ENCODE assay signal across 11 cellular contexts in the genomic region with DNA sequence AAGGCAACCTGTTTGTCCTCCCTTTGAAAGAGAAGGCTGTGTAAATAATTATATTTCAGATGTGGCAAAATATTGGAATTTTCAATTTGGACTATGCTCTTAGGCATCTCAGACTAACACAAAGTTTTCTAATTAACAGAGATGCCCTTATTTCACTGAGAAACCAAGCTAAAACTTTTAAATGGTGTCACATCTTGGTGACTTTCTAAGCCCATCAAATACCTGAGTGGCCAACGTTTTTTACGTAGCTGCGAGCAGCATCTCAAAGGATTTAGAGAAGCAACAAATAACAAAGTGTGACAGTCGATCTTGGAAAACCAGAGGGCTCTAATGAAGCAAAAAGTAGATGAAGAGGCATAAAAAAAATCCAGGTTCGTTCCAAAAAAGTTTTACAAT. TPM values are rescaled to one million over a fixed set of nuclear protein-coding genes. Genes with fewer than 3 reads are reported as not detected.
DNase-seq lines count a peak whose midpoint lies in the region; ATAC-seq and TF ChIP-seq lines count a peak whose summit lies in the region.
"Had no signal": no experiment of that assay in that cellular context is flagged by ENCODE, and none has a peak within 500 bp of the region (broad histone marks: within the 10 kb centered on the region; RNA-seq: fewer than 3 reads in every experiment).

No MANE protein-coding gene starts in this region.

- H3K4me1 Mint-ChIP-seq in GM23338, result peaks cover 54% of the 10 kb centered on the region
- H3K4me1 Mint-ChIP-seq in T-cell, result peaks cover 32 to 38% (median 37%) of the 10 kb centered on the region in 3 donors

- peak; percentile 52 for DNase-seq in GM23338 (ENCODE audit: low spot score)
- no peak for DNase-seq in T-cell
- no peak for DNase-seq in MV-4-11 (lab: John Stamatoyannopoulos, UW)
- no peak for DNase-seq in NCI-H2081 (lab: John Stamatoyannopoulos, UW)
- no peak for DNase-seq in D341Med (ENCODE audit: low spot score)
- DNase-seq: NCI-H1092 treated with DMSO at 0.1 percent for 48 hours; SHP77; stimulated activated CD4-positive, alpha-beta T cell treated with anti-CD3 and anti-CD28 coated beads, Interleukin-2, amount 100 ng/mL, for 48 hours had no signal

- H2AFZ ChIP-seq in GM23338, result no peak overlapping the region

- peak overlapping the region; percentile 66 for H3K4me3 ChIP-seq in GM23338
- H3K4me3 ChIP-seq in iPS-11a (ENCODE audit: low read depth, low read length), result peak overlapping the region; percentile 60
- H3K4me3 ChIP-seq in skeletal muscle tissue (ENCODE audit: low read length in 3 of 3), result peak overlapping the region; percentile 75 to 89 (median 86)

- no peak for TF ChIP-seq CTCF in GM23338 (conservative IDR thresholded peaks at IDR 0.05; ENCODE audit: low read depth in 2 of 2)

- H3K36me3 ChIP-seq in GM23338 (ENCODE audit: insufficient read depth) (no peaks in the 10 kb centered on the region), skeletal muscle tissue (ENCODE audit: control insufficient read depth in 3 of 3, insufficient read depth in 3 of 3, low read length in 3 of 3) (no peaks in the 10 kb centered on the region)

- H3F3A ChIP-seq in GM23338 (replicated peaks; ENCODE audit: low read depth), result peaks cover 24% of the 10 kb centered on the region

- H3K9me3 ChIP-seq in skeletal muscle tissue (ENCODE audit: control insufficient read depth in 3 of 3, low read length in 3 of 3), result no peaks in the 10 kb centered on the region

- H3K4me1 ChIP-seq in GM23338 (ENCODE audit: insufficient read depth) (peaks cover 56% of the 10 kb centered on the region), skeletal muscle tissue (ENCODE audit: control insufficient read depth in 3 of 3, insufficient read depth in 3 of 3, low read length in 3 of 3) (peaks cover 6 to 21% (median 17%) of the 10 kb centered on the region in 3 donors)

- H3K27me3 Mint-ChIP-seq in GM23338 (ENCODE audit: insufficient read depth, low read depth, poor library complexity) (peaks cover 36% of the 10 kb centered on the region), T-cell (peaks cover 22 to 51% of the 10 kb centered on the region in 2 donors)

- no peaks in the 10 kb centered on the region for H4K20me1 ChIP-seq in GM23338 (replicated peaks; ENCODE audit: insufficient read depth)

- H3K27ac Mint-ChIP-seq in GM23338 (no peak overlapping the region), T-cell (peak overlapping the region in 1 of 2 donors; percentile 88)

- no peaks in the 10 kb centered on the region; the same call in 2 of the 3 replicates for H3K9me3 Mint-ChIP-seq in GM23338
- H3K9me3 Mint-ChIP-seq in T-cell, result no peaks in the 10 kb centered on the region

- POLR2A ChIA-PET in T-cell (lab: Charles Lee), result no interaction called here

- no peaks in the 10 kb centered on the region; the same call in 2 of the 3 replicates for H3K36me3 Mint-ChIP-seq in GM23338 (ENCODE audit: low read depth)
- H3K36me3 Mint-ChIP-seq in T-cell, result no peaks in the 10 kb centered on the region

- ATAC-seq in GM23338, result no peak
- ATAC-seq in T-cell (replicated peaks in 1 of 4), result no peak

- H3K27ac ChIP-seq in GM23338 (ENCODE audit: low read depth) (peak overlapping the region; percentile 43), skeletal muscle tissue (ENCODE audit: low read depth, low read length) (peak overlapping the region; percentile 98)

- no peaks in the 10 kb centered on the region for H3K9me2 ChIP-seq in GM23338 (ENCODE audit: insufficient read depth)

- H3K9ac ChIP-seq in skeletal muscle tissue (ENCODE audit: low read depth in 1 of 3, low read length in 3 of 3), result peak overlapping the region; percentile 80 to 98 (median 94)

- H3K4me3 Mint-ChIP-seq in GM23338 (peak overlapping the region; percentile 78), T-cell (peak overlapping the region; percentile 89 to 92 (median 89))

- CTCF ChIA-PET in T-cell (lab: Charles Lee), result interaction anchor here (0.9 to 2.4 kb wide), 4 partner anchors 11 to 435 kb away, joined by 3 to 10 read pairs (median 4); no protein-coding TSS in a partner anchor

- H3K27me3 ChIP-seq in GM23338 (ENCODE audit: insufficient read depth), result peaks cover 32% of the 10 kb centered on the region
- H3K27me3 ChIP-seq in skeletal muscle tissue (ENCODE audit: control insufficient read depth in 3 of 3, insufficient read depth in 3 of 3, low read length in 3 of 3), result peaks cover 0 to 2% (median 0%) of the 10 kb centered on the region in 3 donors

- H3K79me2 ChIP-seq in GM23338 (replicated peaks; ENCODE audit: insufficient read depth), result peaks cover 26% of the 10 kb centered on the region

- peak overlapping the region; percentile 86 for H3K4me2 ChIP-seq in GM23338

TF ChIP-seq in GM23338, 12 proteins besides CTCF, POLR2A, EP300 and RAD21 (continues in another document):
- TF ChIP-seq EZH2 (IDR thresholded peaks at IDR 0.05; ENCODE audit: low read depth, unreplicated experiment), result no peak
- TF ChIP-seq POLR2AphosphoS5 (IDR thresholded peaks at IDR 0.05; ENCODE audit: low read depth), result no peak
- TF ChIP-seq STAT1 (IDR thresholded peaks at IDR 0.05; ENCODE audit: unreplicated experiment), result no peak
- TF ChIP-seq, protein P1, sequence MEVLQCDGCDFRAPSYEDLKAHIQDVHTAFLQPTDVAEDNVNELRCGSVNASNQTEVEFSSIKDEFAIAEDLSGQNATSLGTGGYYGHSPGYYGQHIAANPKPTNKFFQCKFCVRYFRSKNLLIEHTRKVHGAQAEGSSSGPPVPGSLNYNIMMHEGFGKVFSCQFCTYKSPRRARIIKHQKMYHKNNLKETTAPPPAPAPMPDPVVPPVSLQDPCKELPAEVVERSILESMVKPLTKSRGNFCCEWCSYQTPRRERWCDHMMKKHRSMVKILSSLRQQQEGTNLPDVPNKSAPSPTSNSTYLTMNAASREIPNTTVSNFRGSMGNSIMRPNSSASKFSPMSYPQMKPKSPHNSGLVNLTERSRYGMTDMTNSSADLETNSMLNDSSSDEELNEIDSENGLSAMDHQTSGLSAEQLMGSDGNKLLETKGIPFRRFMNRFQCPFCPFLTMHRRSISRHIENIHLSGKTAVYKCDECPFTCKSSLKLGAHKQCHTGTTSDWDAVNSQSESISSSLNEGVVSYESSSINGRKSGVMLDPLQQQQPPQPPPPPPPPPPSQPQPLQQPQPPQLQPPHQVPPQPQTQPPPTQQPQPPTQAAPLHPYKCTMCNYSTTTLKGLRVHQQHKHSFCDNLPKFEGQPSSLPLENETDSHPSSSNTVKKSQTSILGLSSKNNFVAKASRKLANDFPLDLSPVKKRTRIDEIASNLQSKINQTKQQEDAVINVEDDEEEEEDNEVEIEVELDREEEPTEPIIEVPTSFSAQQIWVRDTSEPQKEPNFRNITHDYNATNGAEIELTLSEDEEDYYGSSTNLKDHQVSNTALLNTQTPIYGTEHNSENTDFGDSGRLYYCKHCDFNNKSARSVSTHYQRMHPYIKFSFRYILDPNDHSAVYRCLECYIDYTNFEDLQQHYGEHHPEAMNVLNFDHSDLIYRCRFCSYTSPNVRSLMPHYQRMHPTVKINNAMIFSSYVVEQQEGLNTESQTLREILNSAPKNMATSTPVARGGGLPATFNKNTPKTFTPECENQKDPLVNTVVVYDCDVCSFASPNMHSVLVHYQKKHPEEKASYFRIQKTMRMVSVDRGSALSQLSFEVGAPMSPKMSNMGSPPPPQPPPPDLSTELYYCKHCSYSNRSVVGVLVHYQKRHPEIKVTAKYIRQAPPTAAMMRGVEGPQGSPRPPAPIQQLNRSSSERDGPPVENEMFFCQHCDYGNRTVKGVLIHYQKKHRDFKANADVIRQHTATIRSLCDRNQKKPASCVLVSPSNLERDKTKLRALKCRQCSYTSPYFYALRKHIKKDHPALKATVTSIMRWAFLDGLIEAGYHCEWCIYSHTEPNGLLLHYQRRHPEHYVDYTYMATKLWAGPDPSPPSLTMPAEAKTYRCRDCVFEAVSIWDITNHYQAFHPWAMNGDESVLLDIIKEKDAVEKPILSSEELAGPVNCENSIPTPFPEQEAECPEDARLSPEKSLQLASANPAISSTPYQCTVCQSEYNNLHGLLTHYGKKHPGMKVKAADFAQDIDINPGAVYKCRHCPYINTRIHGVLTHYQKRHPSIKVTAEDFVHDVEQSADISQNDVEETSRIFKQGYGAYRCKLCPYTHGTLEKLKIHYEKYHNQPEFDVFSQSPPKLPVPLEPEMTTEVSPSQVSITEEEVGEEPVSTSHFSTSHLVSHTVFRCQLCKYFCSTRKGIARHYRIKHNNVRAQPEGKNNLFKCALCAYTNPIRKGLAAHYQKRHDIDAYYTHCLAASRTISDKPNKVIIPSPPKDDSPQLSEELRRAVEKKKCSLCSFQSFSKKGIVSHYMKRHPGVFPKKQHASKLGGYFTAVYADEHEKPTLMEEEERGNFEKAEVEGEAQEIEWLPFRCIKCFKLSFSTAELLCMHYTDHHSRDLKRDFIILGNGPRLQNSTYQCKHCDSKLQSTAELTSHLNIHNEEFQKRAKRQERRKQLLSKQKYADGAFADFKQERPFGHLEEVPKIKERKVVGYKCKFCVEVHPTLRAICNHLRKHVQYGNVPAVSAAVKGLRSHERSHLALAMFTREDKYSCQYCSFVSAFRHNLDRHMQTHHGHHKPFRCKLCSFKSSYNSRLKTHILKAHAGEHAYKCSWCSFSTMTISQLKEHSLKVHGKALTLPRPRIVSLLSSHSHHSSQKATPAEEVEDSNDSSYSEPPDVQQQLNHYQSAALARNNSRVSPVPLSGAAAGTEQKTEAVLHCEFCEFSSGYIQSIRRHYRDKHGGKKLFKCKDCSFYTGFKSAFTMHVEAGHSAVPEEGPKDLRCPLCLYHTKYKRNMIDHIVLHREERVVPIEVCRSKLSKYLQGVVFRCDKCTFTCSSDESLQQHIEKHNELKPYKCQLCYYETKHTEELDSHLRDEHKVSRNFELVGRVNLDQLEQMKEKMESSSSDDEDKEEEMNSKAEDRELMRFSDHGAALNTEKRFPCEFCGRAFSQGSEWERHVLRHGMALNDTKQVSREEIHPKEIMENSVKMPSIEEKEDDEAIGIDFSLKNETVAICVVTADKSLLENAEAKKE (CRISPR knock-in tag; IDR thresholded peaks at IDR 0.05), result no peak
- no peak for TF ChIP-seq NANOG (IDR thresholded peaks at IDR 0.05; ENCODE audit: borderline replicate concordance)
- no peak for TF ChIP-seq ZNF114 (CRISPR knock-in tag; IDR thresholded peaks at IDR 0.05)
- TF ChIP-seq ZNF331 (CRISPR knock-in tag; IDR thresholded peaks at IDR 0.05; ENCODE audit: low read depth), result no peak

RNA-seq across cellular contexts. Expression of gene HEY2, which starts 3.4 kb away (rescaled TPM):
- 3.7 and 4.3 TPM in 2 replicates for total RNA-seq in GM23338 (2014; rRNA removed; shearing (Covaris generic))
- polyA plus RNA-seq in GM23338 (2016; fragmentation: Nextera tagmentation; extraction: Ambion mirVana), result 7.7 and 8.5 TPM in 2 replicates
- under 1 TPM in 4 of 5 donors, not detected in 1; 0.16 to 0.32 (median 0.24) TPM for total RNA-seq in T-cell
- total RNA-seq in skeletal muscle tissue, result 7.3 TPM
- total RNA-seq: endothelial cell of umbilical vein had no signal

RNA-seq across cellular contexts. Expression of gene NCOA7, which starts 44.7 kb away (rescaled TPM):
- 9.3 and 14.8 TPM in 2 replicates for total RNA-seq in GM23338 (2014; rRNA removed; shearing (Covaris generic))
- polyA plus RNA-seq in GM23338 (2016; fragmentation: Nextera tagmentation; extraction: Ambion mirVana), result 15.7 and 17.1 TPM in 2 replicates
- total RNA-seq in T-cell (10 to 100 TPM; 40.3 to 51.6 (median 46.4) TPM), skeletal muscle tissue (6.3 TPM)
